In the genomic region with DNA sequence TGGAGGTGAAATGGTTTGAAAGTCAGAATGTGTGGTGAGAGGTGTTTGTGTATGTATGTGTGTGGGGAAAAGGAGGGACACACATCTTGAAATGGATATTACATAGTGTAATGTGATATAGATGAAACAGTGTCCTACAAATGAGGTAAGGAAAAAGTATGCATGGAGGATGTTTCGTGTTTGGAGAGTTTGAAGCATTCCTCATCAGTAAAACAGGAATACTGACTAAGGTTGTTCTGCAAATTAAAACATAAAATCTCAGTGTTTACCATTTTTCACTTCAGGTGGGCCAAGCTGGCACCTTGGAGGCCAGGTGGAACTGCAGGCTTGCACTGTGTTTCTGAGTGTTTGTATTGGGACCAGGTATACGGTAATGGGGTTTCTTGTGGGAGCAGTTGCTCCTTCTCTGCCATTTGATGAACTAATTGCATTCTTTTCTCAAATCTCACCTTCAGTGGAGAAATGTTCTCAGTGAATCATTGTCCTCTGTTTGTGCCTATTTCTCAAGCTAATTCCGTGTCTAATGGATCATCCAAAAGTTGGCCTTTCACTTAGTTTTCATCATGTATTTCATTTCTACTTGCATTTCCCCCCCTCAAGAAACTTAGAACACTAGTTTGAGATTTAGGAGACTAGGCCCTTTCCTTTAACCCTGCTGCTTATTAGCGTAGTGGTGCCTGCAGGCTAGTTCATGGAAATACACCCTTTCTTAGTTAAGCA, we compare ENCODE assay signal across 13 cellular contexts. TPM values are rescaled to one million over a fixed set of nuclear protein-coding genes. Genes with fewer than 3 reads are reported as not detected.
DNase-seq lines count a peak whose midpoint lies in the region; ATAC-seq and TF ChIP-seq lines count a peak whose summit lies in the region.
"Had no signal": no experiment of that assay in that cellular context is flagged by ENCODE, and none has a peak within 500 bp of the region (broad histone marks: within the 10 kb centered on the region; RNA-seq: fewer than 3 reads in every experiment).

No MANE protein-coding gene starts in this region.

- H3K4me1 Mint-ChIP-seq in CD4-positive, alpha-beta memory T cell: peaks cover 0 to 13% (median 5%) of the 10 kb centered on the region in 4 donors
- no peaks in the 10 kb centered on the region for H3K4me1 Mint-ChIP-seq in immature natural killer cell

- ATAC-seq in HG02970 (IDR thresholded peaks at IDR 0.05; ENCODE audit: low FRiP score, unreplicated experiment): no peak
- no peak for ATAC-seq in HG02884 (IDR thresholded peaks at IDR 0.05; ENCODE audit: unreplicated experiment)
- ATAC-seq: PC-3 had no signal

- POLR2A ChIA-PET in CD4-positive, alpha-beta memory T cell (lab: Charles Lee; ENCODE audit: partially characterized antibody): no interaction called here

- peak overlapping the region in 5 of 7 donors; percentile 22 to 66 (median 28) for H3K27ac Mint-ChIP-seq in CD4-positive, alpha-beta memory T cell
- H3K27ac Mint-ChIP-seq in immature natural killer cell: peak overlapping the region in 5 of 6 donors; percentile 9 to 66 (median 22)
- H3K27ac Mint-ChIP-seq: dendritic cell treated with granulocyte-macrophage colony-stimulating factor and Interleukin-4, amounts not matched to agents 40 ng/mL and 50 ng/mL, for 4 days had no signal

- H3K4me3 ChIP-seq in CD4-positive, alpha-beta memory T cell (ENCODE audit: low read length in 2 of 2): no peak overlapping the region

- no peaks in the 10 kb centered on the region for H3K9me3 ChIP-seq in CD4-positive, alpha-beta memory T cell (ENCODE audit: control insufficient read depth in 1 of 2, low read length in 2 of 2)

- no peaks in the 10 kb centered on the region for H3K27me3 Mint-ChIP-seq in CD4-positive, alpha-beta memory T cell
- peaks cover 0 to 2% (median 1%) of the 10 kb centered on the region in 3 donors for H3K27me3 Mint-ChIP-seq in immature natural killer cell (ENCODE audit: low read depth in 3 of 3)

- H3K9me3 Mint-ChIP-seq in CD4-positive, alpha-beta memory T cell: no peaks in the 10 kb centered on the region
- H3K9me3 Mint-ChIP-seq in immature natural killer cell: no peaks in the 10 kb centered on the region
- H3K9me3 Mint-ChIP-seq: dendritic cell treated with granulocyte-macrophage colony-stimulating factor and Interleukin-4, amounts not matched to agents 40 ng/mL and 50 ng/mL, for 4 days had no signal

- H3K27me3 ChIP-seq in CD4-positive, alpha-beta memory T cell (ENCODE audit: insufficient read depth, low read length): no peaks in the 10 kb centered on the region

- no peak for DNase-seq in CD4-positive, alpha-beta memory T cell
- no peak for DNase-seq in immature natural killer cell
- DNase-seq in activated CD8-positive, alpha-beta memory T cell treated with anti-CD3 and anti-CD28 coated beads, Interleukin-2, amount 50 U/mL, for 4 hours: no peak
- DNase-seq in cerebellar nuclear complex (lab: John Stamatoyannopoulos, UW): no peak
- DNase-seq: anterior cingulate cortex, NCI-H1105, PC-3, T-helper 1 cell had no signal

- H3K27ac ChIP-seq in 22Rv1 (peak overlapping the region; percentile 52), VCaP (peak overlapping the region; percentile 1; the same call in 1 of the 2 replicates)
- H3K27ac ChIP-seq in CD4-positive, alpha-beta memory T cell (ENCODE audit: low read depth, low read length): no peak overlapping the region

- CTCF ChIA-PET in CD4-positive, alpha-beta memory T cell (lab: Charles Lee; ENCODE audit: partially characterized antibody): no interaction called here

- intact Hi-C loops in CD4-positive, alpha-beta memory T cell (cut with micrococcal nuclease): no loop called here

- H3K36me3 ChIP-seq in CD4-positive, alpha-beta memory T cell (ENCODE audit: insufficient read depth, low read length): peaks cover 24% of the 10 kb centered on the region

- peaks cover 20 to 46% of the 10 kb centered on the region in 2 donors for H3K36me3 Mint-ChIP-seq in CD4-positive, alpha-beta memory T cell
- peaks cover 15 to 32% (median 22%) of the 10 kb centered on the region in 3 donors for H3K36me3 Mint-ChIP-seq in immature natural killer cell

- H3K4me1 ChIP-seq in CD4-positive, alpha-beta memory T cell (ENCODE audit: insufficient read depth, low read length): no peaks in the 10 kb centered on the region

- H3K4me3 Mint-ChIP-seq in CD4-positive, alpha-beta memory T cell: no peak overlapping the region
- no peak overlapping the region for H3K4me3 Mint-ChIP-seq in immature natural killer cell
- H3K4me3 Mint-ChIP-seq: dendritic cell treated with granulocyte-macrophage colony-stimulating factor and Interleukin-4, amounts not matched to agents 40 ng/mL and 50 ng/mL, for 4 days had no signal

- TF ChIP-seq CTCF in 22Rv1 (IDR thresholded peaks at IDR 0.05): no peak
- no peak for TF ChIP-seq CTCF in VCaP (conservative IDR thresholded peaks at IDR 0.05)

RNA-seq across cellular contexts. Expression of gene TBKBP1, which starts 8.2 kb away (rescaled TPM):
- 1 to 10 TPM; 6.7 to 7.4 TPM for total RNA-seq in CD4-positive, alpha-beta memory T cell
- under 1 TPM; 0.49 to 0.68 TPM for polyA plus RNA-seq in CD4-positive, alpha-beta memory T cell
- 1 to 10 TPM; 1.3 to 2.3 (median 2.2) TPM for polyA plus RNA-seq in immature natural killer cell

RNA-seq across cellular contexts. Expression of gene KPNB1, which starts 36.0 kb away (rescaled TPM):
- total RNA-seq in CD4-positive, alpha-beta memory T cell: 100 to 1,000 TPM; 258 to 268 TPM
- 10 to 100 TPM; 13.4 to 26.9 TPM for polyA plus RNA-seq in CD4-positive, alpha-beta memory T cell
- polyA plus RNA-seq in immature natural killer cell: 10 to 100 TPM; 15.8 to 27.9 (median 17.3) TPM

RNA-seq across cellular contexts. Expression of gene TBX21, which starts 47.3 kb away (rescaled TPM):
- total RNA-seq in CD4-positive, alpha-beta memory T cell: 10 to 100 TPM; 15.8 to 17.9 TPM
- 10 to 100 TPM in 1 of 2 donors, 1 to 10 TPM in 1; 6.8 to 11.5 TPM for polyA plus RNA-seq in CD4-positive, alpha-beta memory T cell
- polyA plus RNA-seq in immature natural killer cell: 100 to 1,000 TPM; 199 to 385 (median 225) TPM
- total RNA-seq: PC-3 had no signal

Comparison
In these comparisons a context has a peak if more than half of its experiments do, and no peak if none do; other contexts are left out.
1. RNA of gene TBX21, which starts 47.3 kb away (polyA plus RNA-seq): 199 to 385 TPM in immature natural killer cell; 6.8 to 11.5 TPM in CD4-positive, alpha-beta memory T cell; every median in the first group is over 10 times any median in the second.